Comparison of ENCODE assay signal across 8 cellular contexts in the genomic region with DNA sequence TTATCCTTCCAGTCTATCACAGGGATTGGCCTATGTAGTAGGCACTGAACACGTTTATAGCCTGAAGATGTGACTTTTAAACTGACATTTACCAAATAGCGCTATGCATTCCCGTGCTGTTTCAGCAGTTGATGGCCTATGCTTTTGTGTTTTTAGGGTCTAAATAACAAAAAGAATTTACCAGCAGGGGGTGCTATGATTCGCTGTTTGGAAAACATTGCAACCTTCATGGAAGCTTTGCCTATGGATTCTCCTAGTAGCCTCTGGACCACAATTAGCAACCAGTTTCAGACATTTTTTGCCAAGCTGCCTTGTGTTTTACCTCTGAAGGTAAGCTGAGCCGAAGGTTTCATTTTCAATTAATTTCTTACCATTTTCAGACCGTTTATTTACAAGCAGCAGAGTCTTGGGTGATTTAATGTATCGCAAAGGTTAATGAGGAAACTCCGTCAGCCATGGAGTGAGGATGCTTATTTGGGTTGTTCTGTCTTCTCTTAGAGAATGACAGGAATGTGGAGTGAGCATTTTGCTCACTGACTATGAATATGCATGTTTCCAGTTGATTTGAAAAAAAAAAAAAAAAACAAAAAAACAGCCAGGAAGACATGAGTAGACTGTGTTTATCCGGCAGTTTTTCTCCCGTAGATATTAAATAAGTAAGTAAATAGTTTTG.
DNase-seq lines count a peak whose midpoint lies in the region; ATAC-seq and TF ChIP-seq lines count a peak whose summit lies in the region.

No MANE protein-coding gene starts in this region.

- H3K4me3 ChIP-seq in LNCaP clone FGC (ENCODE audit: low read depth, low read length) (no peak overlapping the region), foreskin fibroblast (ENCODE audit: low read depth in 1 of 2, low read length in 2 of 2) (no peak overlapping the region)

- no peak for ATAC-seq in GM21786 (IDR thresholded peaks at IDR 0.05; ENCODE audit: unreplicated experiment)

- DNase-seq in NCI-H2196 (lab: John Stamatoyannopoulos, UW; ENCODE audit: unreplicated experiment) (peak; percentile 55), NCI-H2196 treated with DMSO at 0.1 percent for 48 hours (lab: John Stamatoyannopoulos, UW; ENCODE audit: unreplicated experiment) (no peak), LNCaP clone FGC (ENCODE audit: low read depth) (peak; percentile 42), SHP77 treated with DMSO at 0.1 percent for 48 hours (lab: John Stamatoyannopoulos, UW) (peak; percentile 29), foreskin fibroblast (peak in 1 of 2 donors; percentile 6), pulmonary artery endothelial cell (ENCODE audit: low read depth, low spot score) (peak; percentile 4)
- DNase-seq in activated CD8-positive, alpha-beta memory T cell treated with anti-CD3 and anti-CD28 coated beads for 24 hours: no peak

- TF ChIP-seq CTCF in LNCaP clone FGC (IDR thresholded peaks at IDR 0.05; ENCODE audit: control insufficient read depth, extremely low read depth, insufficient read depth) (peak; percentile 60), foreskin fibroblast (IDR thresholded peaks at IDR 0.05; ENCODE audit: low read depth, low read length) (peak; percentile 39)

Comparison
In these comparisons a context has a peak if more than half of its experiments do, and no peak if none do; other contexts are left out.
1. DNase-seq: peak in NCI-H2196 (single experiment), LNCaP clone FGC (single experiment), SHP77 treated with DMSO at 0.1 percent for 48 hours (single experiment) and pulmonary artery endothelial cell (single experiment); none in NCI-H2196 treated with DMSO at 0.1 percent for 48 hours (single experiment) and activated CD8-positive, alpha-beta memory T cell treated with anti-CD3 and anti-CD28 coated beads for 24 hours (single experiment).